ENCODE assay signal across 8 cellular contexts in genomic region chr6:29722773-29723665, GRCh38. TPM values are rescaled to one million over a fixed set of nuclear protein-coding genes. Genes with fewer than 3 reads are reported as not detected.
A peak's percentile ranks its signal among the peaks of the same experiment; 100 is the strongest.
DNase-seq lines count a peak whose midpoint lies in the region; TF ChIP-seq lines count a peak whose summit lies in the region.

Gene HLA-F (plus strand): TSS chr6:29723434. CDS start chr6:29723464, 30 bp downstream.

- no peak within 1 kb of the TSS for H3K27ac ChIP-seq in MM.1S (ENCODE audit: low read length)
- H3K27ac ChIP-seq in smooth muscle cell (ENCODE audit: low read depth) = no peak within 1 kb of the TSS

- peak within 1 kb of the TSS; percentile 94 for H3K4me2 ChIP-seq in MM.1S (ENCODE audit: low read depth, low read length)
- peak within 1 kb of the TSS; percentile 93 for H3K4me2 ChIP-seq in smooth muscle cell

- no peak for TF ChIP-seq CTCF in MM.1S (IDR thresholded peaks at IDR 0.05; ENCODE audit: low read length)
- TF ChIP-seq CTCF in cardiac fibroblast (IDR thresholded peaks at IDR 0.05; ENCODE audit: low read depth, low read length) = no peak
- no peak for TF ChIP-seq CTCF in smooth muscle cell (IDR thresholded peaks at IDR 0.05; ENCODE audit: borderline replicate concordance, insufficient read depth, poor library complexity, severe bottlenecking)

- H3K9ac ChIP-seq in ES-I3 (ENCODE audit: low read depth, low read length) = peak within 1 kb of the TSS; percentile 70
- H3K9ac ChIP-seq in MM.1S (ENCODE audit: low read length) = peak within 1 kb of the TSS; percentile 70
- peak within 1 kb of the TSS; percentile 43 for H3K9ac ChIP-seq in smooth muscle cell (ENCODE audit: low read depth)

- H3K9me3 ChIP-seq in ES-I3 (ENCODE audit: control insufficient read depth, insufficient read depth, low read length) = no peaks in the 10 kb centered on the region; the same call in none of the 2 replicates
- H3K9me3 ChIP-seq in MM.1S (replicated peaks; ENCODE audit: insufficient read depth, low read length) = no peaks in the 10 kb centered on the region
- H3K9me3 ChIP-seq in smooth muscle cell (replicated peaks; ENCODE audit: low read depth) = no peaks in the 10 kb centered on the region

- H3K4me3 ChIP-seq in MM.1S (ENCODE audit: low read length) (peak within 1 kb of the TSS; percentile 77), cardiac fibroblast (replicated peaks in 1 of 2; ENCODE audit: low read depth in 2 of 2, low read length in 2 of 2) (peak within 1 kb of the TSS; percentile 72 to 79), smooth muscle cell (peak within 1 kb of the TSS; percentile 68)

- H3K9me2 ChIP-seq in MM.1S (replicated peaks; ENCODE audit: insufficient read depth, low read length) = no peaks in the 10 kb centered on the region

- WGBS in smooth muscle cell (ENCODE audit: low lambda C conversion rate) = 12% methylated on average over 32 of the region's 33 CpGs

- H3K36me3 ChIP-seq in ES-I3 (ENCODE audit: insufficient read depth, low read length) (no peaks in the 10 kb centered on the region), MM.1S (replicated peaks; ENCODE audit: insufficient read depth, low read length) (no peaks in the 10 kb centered on the region), smooth muscle cell (ENCODE audit: low read depth) (no peaks in the 10 kb centered on the region)

- DNase-seq in GOT3 (lab: John Stamatoyannopoulos, UW) = peak; percentile 62
- peak; percentile 85 for DNase-seq in MM.1S
- DNase-seq in activated CD4-positive, CD25-positive, alpha-beta regulatory T cell (lab: John Stamatoyannopoulos, UW) = peak; percentile 48 to 67 (median 60)
- DNase-seq in cardiac fibroblast (ENCODE audit: low read depth in 2 of 2) = peak; percentile 84 to 87
- peak; percentile 86 for DNase-seq in iris pigment epithelial cell (ENCODE audit: low read depth)
- DNase-seq in smooth muscle cell (lab: John Stamatoyannopoulos, UW; ENCODE audit: unreplicated experiment) = peak; percentile 19
- DNase-seq in GDM1 (lab: John Stamatoyannopoulos, UW) = no peak

- H3K4me1 ChIP-seq in ES-I3 (ENCODE audit: insufficient read depth, low read length) (no peaks in the 10 kb centered on the region), MM.1S (ENCODE audit: low read length) (no peaks in the 10 kb centered on the region), smooth muscle cell (ENCODE audit: low read depth) (no peaks in the 10 kb centered on the region)

- H2AFZ ChIP-seq in MM.1S (ENCODE audit: low read length) (peak within 1 kb of the TSS; percentile 89), smooth muscle cell (ENCODE audit: low read depth) (peak within 1 kb of the TSS; percentile 85)

- H3K27me3 ChIP-seq in MM.1S (replicated peaks; ENCODE audit: insufficient read depth, low read length) (no peaks in the 10 kb centered on the region), smooth muscle cell (ENCODE audit: low read depth) (peaks cover 59% of the 10 kb centered on the region)

- no peaks in the 10 kb centered on the region for H3F3A ChIP-seq in MM.1S (ENCODE audit: insufficient read depth, low read length)
- H3F3A ChIP-seq in smooth muscle cell (ENCODE audit: low read depth) = no peaks in the 10 kb centered on the region

- H4K20me1 ChIP-seq in MM.1S (ENCODE audit: insufficient read depth, low read length) = no peaks in the 10 kb centered on the region
- H4K20me1 ChIP-seq in smooth muscle cell (ENCODE audit: low read depth) = no peaks in the 10 kb centered on the region

- H3K79me2 ChIP-seq in MM.1S (ENCODE audit: low read length) (0 out of 2 replicates have a peak, but pooled peaks cover 3% of the 10 kb centered on the region), smooth muscle cell (ENCODE audit: low read depth) (no peaks in the 10 kb centered on the region)

RNA-seq across cellular contexts. Expression of gene HLA-F, which starts in this region (rescaled TPM):
- total RNA-seq in smooth muscle cell = 2.7 and 6.9 TPM in 2 replicates
- polyA plus RNA-seq in smooth muscle cell = 5.6 and 7.0 TPM in 2 replicates
